8 cellular contexts compared by ENCODE assay signal in the genomic region with DNA sequence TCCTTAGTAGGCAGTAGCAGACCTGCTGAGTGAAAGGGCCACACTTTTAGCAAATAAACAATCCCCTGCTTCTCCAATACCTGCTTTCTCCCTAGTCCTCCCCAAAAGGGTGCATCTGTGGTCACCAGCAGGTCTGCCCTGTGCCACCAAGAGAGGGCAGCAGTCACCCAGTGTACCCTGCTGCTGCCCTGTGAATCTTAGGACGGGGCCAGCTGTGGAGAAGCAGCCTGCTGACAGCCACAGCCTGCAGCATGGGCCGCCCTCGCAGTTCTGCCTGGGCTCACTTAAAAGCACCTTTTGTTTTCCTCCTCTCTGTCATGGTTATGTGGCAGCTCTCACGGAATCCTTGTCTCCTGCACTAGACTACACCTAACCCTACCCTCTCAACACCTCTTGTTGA.
DNase-seq lines count a peak whose midpoint lies in the region; ATAC-seq and TF ChIP-seq lines count a peak whose summit lies in the region.
"Not testable (repeated sequence)": the region's sequence is repeated elsewhere in the genome, so short reads cannot be mapped to it uniquely, and the experiment has no call there.

No MANE protein-coding gene starts in this region.

- TF ChIP-seq RAD21 in Ishikawa (IDR thresholded peaks at IDR 0.05; ENCODE audit: low read depth), result peak; percentile 41

- TF ChIP-seq CTCF in foreskin fibroblast (IDR thresholded peaks at IDR 0.05; ENCODE audit: low read depth, low read length), result not testable (repeated sequence)
- TF ChIP-seq CTCF in stomach (IDR thresholded peaks at IDR 0.05), result peak in 4 of 7 experiments; percentile 18 to 39 (median 36)

- peaks cover 0 to 11% (median 0%) of the 10 kb centered on the region in 3 donors for H3K27me3 Mint-ChIP-seq in naive B cell

- H3K4me3 ChIP-seq in foreskin fibroblast (ENCODE audit: low read depth in 1 of 2, low read length in 2 of 2); stomach: not testable (repeated sequence)

- not testable (repeated sequence) for H3K27me3 ChIP-seq in stomach

- H3K4me3 Mint-ChIP-seq in naive B cell, result not testable (repeated sequence)

- not testable (repeated sequence) for H3K27ac Mint-ChIP-seq in naive B cell

- 19 to 58% (median 27%) methylated on average over 4 of the region's 4 CpGs for WGBS in stomach, 5 donors

- not testable (repeated sequence) for H3K27ac ChIP-seq in stomach

- intact Hi-C loops in stomach (cut with DNase I; ENCODE audit: low total_unique reads), result loop anchor here (10.0 kb wide), 1 partner anchor 329 kb away; the partner anchor contains the start of gene SLC2A9

- not testable (repeated sequence) for H3K36me3 ChIP-seq in stomach

- not testable (repeated sequence) for H3K36me3 Mint-ChIP-seq in naive B cell

- not testable (repeated sequence) for H3K9me3 Mint-ChIP-seq in naive B cell

- not testable (repeated sequence) for ATAC-seq in naive B cell (ENCODE audit: low read depth in 2 of 2)

- not testable (repeated sequence) for TF ChIP-seq POLR2A in stomach (IDR thresholded peaks at IDR 0.05)

- DNase-seq in DMS 273 (lab: John Stamatoyannopoulos, UW; ENCODE audit: unreplicated experiment) (peak; percentile 47), NCI-H345 treated with DMSO at 0.1 percent for 48 hours (lab: John Stamatoyannopoulos, UW; ENCODE audit: unreplicated experiment) (peak; percentile 43), T-helper 9 cell (peak; percentile 7), foreskin fibroblast (peak; percentile 18 to 27), naive B cell (peak; percentile 3), stomach (peak; percentile 57)
- DNase-seq in activated naive CD4-positive, alpha-beta T cell treated with Interleukin-2 at 50 U/mL for 16 hours, result peak; percentile 29

- not testable (repeated sequence) for H3K4me1 Mint-ChIP-seq in naive B cell

- H3K9me3 ChIP-seq in stomach, result not testable (repeated sequence)

- H3K4me1 ChIP-seq in stomach, result not testable (repeated sequence)

- TF ChIP-seq EP300 in Ishikawa (IDR thresholded peaks at IDR 0.05; ENCODE audit: borderline replicate concordance); stomach (IDR thresholded peaks at IDR 0.05): not testable (repeated sequence)

Comparison
In these comparisons a context has a peak if more than half of its experiments do, and no peak if none do; other contexts are left out.
1. DNase-seq: peak in every context shown above with its lines; median percentile 57 in stomach; 47 in DMS 273; 43 in NCI-H345 treated with DMSO at 0.1 percent for 48 hours; 29 in activated naive CD4-positive, alpha-beta T cell treated with Interleukin-2 at 50 U/mL for 16 hours; 22 in foreskin fibroblast; 7 in T-helper 9 cell; 3 in naive B cell.